ENCODE assay signal across 8 cellular contexts in the genomic region with DNA sequence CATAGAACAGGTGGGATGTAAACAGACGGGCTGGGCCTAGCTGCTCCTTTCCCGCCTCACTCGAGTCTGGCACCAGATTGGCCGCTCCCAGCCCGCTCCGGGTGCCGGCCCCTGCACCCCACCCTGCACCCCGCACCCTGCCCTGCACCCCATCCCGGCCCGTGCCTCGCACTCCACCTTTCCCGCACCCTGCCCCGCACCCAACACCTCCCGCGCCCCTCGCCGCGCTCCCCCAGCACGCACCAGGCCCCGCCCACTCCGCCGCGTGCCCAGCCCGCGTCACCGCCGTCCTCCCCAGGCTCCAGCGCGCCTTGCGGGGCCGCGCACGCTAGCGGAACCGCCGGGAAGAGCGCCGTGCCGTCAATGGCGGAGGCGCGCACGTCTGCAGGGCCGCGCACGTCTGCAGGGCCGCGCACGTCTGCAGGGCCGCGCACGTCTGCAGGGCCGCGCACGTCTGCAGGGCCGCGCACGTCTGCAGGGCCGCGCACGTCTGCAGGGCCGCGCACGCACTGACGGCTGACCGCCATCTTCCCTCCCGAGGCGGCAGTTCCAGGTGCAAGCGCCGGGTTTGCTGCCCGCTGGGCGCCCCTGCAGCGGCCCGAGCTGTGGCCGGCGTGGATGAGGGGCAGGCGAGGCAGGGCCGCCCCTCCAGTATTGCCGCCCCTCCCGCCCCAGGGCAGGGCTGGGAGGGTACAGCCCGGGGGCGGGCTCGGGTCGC. TPM values are rescaled to one million over a fixed set of nuclear protein-coding genes. Genes with fewer than 3 reads are reported as not detected.
A peak's percentile ranks its signal among the peaks of the same experiment; 100 is the strongest.
DNase-seq lines count a peak whose midpoint lies in the region; ATAC-seq and TF ChIP-seq lines count a peak whose summit lies in the region.

Gene UBE3C (plus strand): TSS at position 503 of the 718 bp plus-strand sequence. CDS start 347 bp downstream, outside the sequence.

- H2BK120ac ChIP-seq in trophoblast cell (ENCODE audit: insufficient read depth, low read length, poor library complexity): peak within 1 kb of the TSS; percentile 77

- H2AFZ ChIP-seq in trophoblast cell (ENCODE audit: insufficient read depth, low read length, poor library complexity): peak within 1 kb of the TSS; percentile 94

- peak within 1 kb of the TSS; percentile 98 for H3K9ac ChIP-seq in trophoblast cell (ENCODE audit: low read length)

- H3K4me1 Mint-ChIP-seq in activated naive CD8-positive, alpha-beta T cell treated with anti-CD3 and anti-CD28 coated beads, Interleukin-2, amount 50 U/mL, for 24 hours: peaks cover 37% of the 10 kb centered on the region

- TF ChIP-seq POLR2A in tibial nerve (IDR thresholded peaks at IDR 0.05): peak; percentile 22 to 65

- peaks cover 34% of the 10 kb centered on the region for H3K36me3 Mint-ChIP-seq in activated naive CD8-positive, alpha-beta T cell treated with anti-CD3 and anti-CD28 coated beads, Interleukin-2, amount 50 U/mL, for 24 hours (ENCODE audit: low read depth)

- peak within 1 kb of the TSS; percentile 94 for H3K4me2 ChIP-seq in trophoblast cell (ENCODE audit: low read length)

- peak within 1 kb of the TSS; percentile 83 for H3K18ac ChIP-seq in trophoblast cell (ENCODE audit: low read length)

- H3K36me3 ChIP-seq in cardiac muscle cell (peaks cover 6% of the 10 kb centered on the region), trophoblast cell (ENCODE audit: control insufficient read depth in 1 of 2, insufficient read depth in 2 of 2, low read length in 2 of 2) (peaks cover 8 to 17% of the 10 kb centered on the region in 2 experiments), tibial nerve (peaks cover 0 to 6% (median 0%) of the 10 kb centered on the region in 3 donors)

- H3K4me1 ChIP-seq in cardiac muscle cell (ENCODE audit: low read depth) (peaks cover 13% of the 10 kb centered on the region), trophoblast cell (ENCODE audit: control insufficient read depth in 1 of 2, insufficient read depth in 2 of 2, low read length in 2 of 2) (peaks cover 3 to 14% of the 10 kb centered on the region in 2 experiments), tibial nerve (peaks cover 0 to 41% (median 22%) of the 10 kb centered on the region in 4 donors)

- peaks cover 10% of the 10 kb centered on the region for H3K79me1 ChIP-seq in trophoblast cell (ENCODE audit: low read length)

- H3K4me3 ChIP-seq in GM12875 (ENCODE audit: low read depth, low read length): peak within 1 kb of the TSS; percentile 74
- H3K4me3 ChIP-seq in cardiac muscle cell: peak within 1 kb of the TSS; percentile 72
- H3K4me3 ChIP-seq in trophoblast cell (ENCODE audit: low read depth, low read length): peak within 1 kb of the TSS; percentile 87
- H3K4me3 ChIP-seq in tibial nerve: peak within 1 kb of the TSS; percentile 86 to 95 (median 91)

- peak within 1 kb of the TSS; percentile 94 for H3K14ac ChIP-seq in trophoblast cell (ENCODE audit: low read length)

- peak within 1 kb of the TSS; percentile 87 for H4K91ac ChIP-seq in trophoblast cell (ENCODE audit: low read depth, low read length)

- peak within 1 kb of the TSS; percentile 83 for H3K4me3 Mint-ChIP-seq in activated naive CD8-positive, alpha-beta T cell treated with anti-CD3 and anti-CD28 coated beads, Interleukin-2, amount 50 U/mL, for 24 hours

- H3K27me3 ChIP-seq in cardiac muscle cell (no peaks in the 10 kb centered on the region), trophoblast cell (ENCODE audit: insufficient read depth, low read length) (no peaks in the 10 kb centered on the region), tibial nerve (no peaks in the 10 kb centered on the region)

- H3K9me3 ChIP-seq in cardiac muscle cell (ENCODE audit: low read depth) (no peaks in the 10 kb centered on the region), trophoblast cell (ENCODE audit: insufficient read depth, low read depth, low read length) (no peaks in the 10 kb centered on the region), tibial nerve (no peaks in the 10 kb centered on the region)

- WGBS in trophoblast cell (ENCODE audit: extremely low coverage, insufficient coverage, insufficient read length): no CpG with 5 or more reads among the region's 84 CpGs
- WGBS in tibial nerve, 2 donors: 1 to 16% methylated on average over 5 to 35 of the region's 84 CpGs

- H3K27me3 Mint-ChIP-seq in activated naive CD8-positive, alpha-beta T cell treated with anti-CD3 and anti-CD28 coated beads, Interleukin-2, amount 50 U/mL, for 24 hours: no peaks in the 10 kb centered on the region

- H3K4ac ChIP-seq in trophoblast cell (ENCODE audit: low read depth, low read length): peak within 1 kb of the TSS; percentile 100

- H2BK12ac ChIP-seq in trophoblast cell (ENCODE audit: low read length): no peak within 1 kb of the TSS

- peak within 1 kb of the TSS; percentile 96 for H3K27ac ChIP-seq in cardiac muscle cell
- H3K27ac ChIP-seq in trophoblast cell (ENCODE audit: low read depth, low read length): peak within 1 kb of the TSS; percentile 96
- H3K27ac ChIP-seq in tibial nerve: peak within 1 kb of the TSS; percentile 86 to 98 (median 92)

- TF ChIP-seq CTCF in GM12875 (IDR thresholded peaks at IDR 0.05; ENCODE audit: borderline replicate concordance, insufficient read depth, low read depth, low read length) (no peak), cardiac muscle cell (IDR thresholded peaks at IDR 0.05; ENCODE audit: low read depth, low read length) (no peak), tibial nerve (IDR thresholded peaks at IDR 0.05) (peak in 1 of 5 experiments; percentile 38)

- peak; percentile 84 for ATAC-seq in HG02763 (IDR thresholded peaks at IDR 0.05; ENCODE audit: unreplicated experiment)
- peak; percentile 89 for ATAC-seq in activated naive CD8-positive, alpha-beta T cell treated with anti-CD3 and anti-CD28 coated beads, Interleukin-2, amount 50 U/mL, for 24 hours

- peak within 1 kb of the TSS; percentile 74 for H2BK5ac ChIP-seq in trophoblast cell (ENCODE audit: low read depth, low read length, poor library complexity)

- H4K8ac ChIP-seq in trophoblast cell (ENCODE audit: low read depth, low read length): peak within 1 kb of the TSS; percentile 98

- H3K79me2 ChIP-seq in trophoblast cell (ENCODE audit: control insufficient read depth, insufficient read depth, low read length, poor library complexity): peaks cover 35% of the 10 kb centered on the region

- no peaks in the 10 kb centered on the region for H3K9me3 Mint-ChIP-seq in activated naive CD8-positive, alpha-beta T cell treated with anti-CD3 and anti-CD28 coated beads, Interleukin-2, amount 50 U/mL, for 24 hours

- H3K27ac Mint-ChIP-seq in activated naive CD8-positive, alpha-beta T cell treated with anti-CD3 and anti-CD28 coated beads, Interleukin-2, amount 50 U/mL, for 24 hours: peak within 1 kb of the TSS; percentile 82

- H3K23ac ChIP-seq in trophoblast cell (ENCODE audit: low read length): no peak within 1 kb of the TSS

- peak within 1 kb of the TSS; percentile 96 for H2AK5ac ChIP-seq in trophoblast cell (ENCODE audit: low read length)

- DNase-seq in NCI-H1436 (lab: John Stamatoyannopoulos, UW) (peak; percentile 89), SW480 (ENCODE audit: low spot score) (peak; percentile 88), cardiac muscle cell (ENCODE audit: low read depth in 1 of 2, low spot score in 1 of 2) (peak; percentile 93 to 96), trophoblast cell (peak; percentile 83 to 94), tibial nerve (ENCODE audit: low spot score in 2 of 2) (peak; percentile 69 to 79)
- DNase-seq in activated naive CD8-positive, alpha-beta T cell treated with anti-CD3 and anti-CD28 coated beads, Interleukin-2, amount 50 U/mL, for 24 hours: peak; percentile 93

- TF ChIP-seq EP300 in tibial nerve (IDR thresholded peaks at IDR 0.05): peak in 1 of 2 donors; percentile 57

- peak within 1 kb of the TSS; percentile 89 for H4K12ac ChIP-seq in trophoblast cell (ENCODE audit: low read depth, low read length)

RNA-seq across cellular contexts. Expression of gene UBE3C, which starts in this region (rescaled TPM):
- 33.1 and 34.0 TPM in 2 replicates for total RNA-seq in cardiac muscle cell
- polyA plus RNA-seq in cardiac muscle cell: 24.4 and 25.8 TPM in 2 replicates
- polyA plus RNA-seq in trophoblast cell (2013): 40.7 and 41.8 TPM in 2 replicates
- 10 to 100 TPM; 60.7 to 68.7 (median 64.7) TPM for total RNA-seq in tibial nerve

Comparison
In these comparisons a context has a peak if more than half of its experiments do, and no peak if none do; other contexts are left out.
1. Peak in every context shown above with its lines: DNase-seq, ATAC-seq, H3K4me3 ChIP-seq and H3K27ac ChIP-seq.